Comparison of ENCODE assay signal across 1 cellular context in genomic region chr12:88031161-88031560, GRCh38. TPM values are rescaled to one million over a fixed set of nuclear protein-coding genes. Genes with fewer than 3 reads are reported as not detected.
"Had no signal": no experiment of that assay in that cellular context is flagged by ENCODE, and none has a peak within 500 bp of the region (broad histone marks: within the 10 kb centered on the region; RNA-seq: fewer than 3 reads in every experiment).

No MANE protein-coding gene starts in this region.

RNA-seq across cellular contexts. Expression of gene C12orf50, which starts 2.0 kb away (rescaled TPM):
- polyA plus RNA-seq: stomach had no signal
